Comparison of ENCODE assay signal across 1 cellular context in the genomic region with DNA sequence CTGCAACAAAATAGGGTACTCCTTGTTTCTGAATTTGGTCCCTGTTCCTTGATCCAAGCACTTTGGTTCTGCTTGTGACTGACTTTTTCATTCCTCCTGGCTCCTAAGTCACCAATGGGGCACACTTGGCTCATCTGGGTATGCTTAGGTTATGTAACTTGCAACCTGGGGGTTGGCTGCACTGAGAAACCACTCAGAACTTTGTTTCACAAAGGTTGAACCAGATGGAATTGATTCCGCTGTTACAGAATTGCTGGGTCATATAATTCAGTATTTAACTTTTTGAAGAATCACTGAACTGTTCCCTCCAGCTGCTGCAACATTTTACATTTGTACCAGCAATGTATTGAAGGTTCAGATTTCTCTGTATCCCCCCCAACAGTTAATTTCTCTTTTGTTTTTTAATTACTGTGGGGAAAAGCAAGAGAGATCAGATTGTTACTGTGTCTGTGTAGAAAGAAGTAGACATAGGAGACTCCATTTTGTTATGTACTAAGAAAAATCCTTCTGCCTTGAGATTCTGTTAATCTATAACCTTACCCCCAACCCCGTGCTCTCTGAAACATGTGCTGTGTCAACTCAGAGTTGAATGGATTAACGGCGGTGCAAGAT.
TF ChIP-seq lines count a peak whose summit lies in the region.

No MANE protein-coding gene starts in this region.

TF ChIP-seq in K562, 482 proteins besides CTCF, POLR2A, EP300 and RAD21:
- TF ChIP-seq, protein P1, sequence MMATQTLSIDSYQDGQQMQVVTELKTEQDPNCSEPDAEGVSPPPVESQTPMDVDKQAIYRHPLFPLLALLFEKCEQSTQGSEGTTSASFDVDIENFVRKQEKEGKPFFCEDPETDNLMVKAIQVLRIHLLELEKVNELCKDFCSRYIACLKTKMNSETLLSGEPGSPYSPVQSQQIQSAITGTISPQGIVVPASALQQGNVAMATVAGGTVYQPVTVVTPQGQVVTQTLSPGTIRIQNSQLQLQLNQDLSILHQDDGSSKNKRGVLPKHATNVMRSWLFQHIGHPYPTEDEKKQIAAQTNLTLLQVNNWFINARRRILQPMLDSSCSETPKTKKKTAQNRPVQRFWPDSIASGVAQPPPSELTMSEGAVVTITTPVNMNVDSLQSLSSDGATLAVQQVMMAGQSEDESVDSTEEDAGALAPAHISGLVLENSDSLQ (IDR thresholded peaks at IDR 0.05): no peak
- TF ChIP-seq, protein P2, sequence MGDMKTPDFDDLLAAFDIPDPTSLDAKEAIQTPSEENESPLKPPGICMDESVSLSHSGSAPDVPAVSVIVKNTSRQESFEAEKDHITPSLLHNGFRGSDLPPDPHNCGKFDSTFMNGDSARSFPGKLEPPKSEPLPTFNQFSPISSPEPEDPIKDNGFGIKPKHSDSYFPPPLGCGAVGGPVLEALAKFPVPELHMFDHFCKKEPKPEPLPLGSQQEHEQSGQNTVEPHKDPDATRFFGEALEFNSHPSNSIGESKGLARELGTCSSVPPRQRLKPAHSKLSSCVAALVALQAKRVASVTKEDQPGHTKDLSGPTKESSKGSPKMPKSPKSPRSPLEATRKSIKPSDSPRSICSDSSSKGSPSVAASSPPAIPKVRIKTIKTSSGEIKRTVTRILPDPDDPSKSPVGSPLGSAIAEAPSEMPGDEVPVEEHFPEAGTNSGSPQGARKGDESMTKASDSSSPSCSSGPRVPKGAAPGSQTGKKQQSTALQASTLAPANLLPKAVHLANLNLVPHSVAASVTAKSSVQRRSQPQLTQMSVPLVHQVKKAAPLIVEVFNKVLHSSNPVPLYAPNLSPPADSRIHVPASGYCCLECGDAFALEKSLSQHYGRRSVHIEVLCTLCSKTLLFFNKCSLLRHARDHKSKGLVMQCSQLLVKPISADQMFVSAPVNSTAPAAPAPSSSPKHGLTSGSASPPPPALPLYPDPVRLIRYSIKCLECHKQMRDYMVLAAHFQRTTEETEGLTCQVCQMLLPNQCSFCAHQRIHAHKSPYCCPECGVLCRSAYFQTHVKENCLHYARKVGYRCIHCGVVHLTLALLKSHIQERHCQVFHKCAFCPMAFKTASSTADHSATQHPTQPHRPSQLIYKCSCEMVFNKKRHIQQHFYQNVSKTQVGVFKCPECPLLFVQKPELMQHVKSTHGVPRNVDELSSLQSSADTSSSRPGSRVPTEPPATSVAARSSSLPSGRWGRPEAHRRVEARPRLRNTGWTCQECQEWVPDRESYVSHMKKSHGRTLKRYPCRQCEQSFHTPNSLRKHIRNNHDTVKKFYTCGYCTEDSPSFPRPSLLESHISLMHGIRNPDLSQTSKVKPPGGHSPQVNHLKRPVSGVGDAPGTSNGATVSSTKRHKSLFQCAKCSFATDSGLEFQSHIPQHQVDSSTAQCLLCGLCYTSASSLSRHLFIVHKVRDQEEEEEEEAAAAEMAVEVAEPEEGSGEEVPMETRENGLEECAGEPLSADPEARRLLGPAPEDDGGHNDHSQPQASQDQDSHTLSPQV (IDR thresholded peaks at IDR 0.05): 0 out of 2 replicates have a peak, but pooled peaks have one; percentile 24
